In the genomic region with DNA sequence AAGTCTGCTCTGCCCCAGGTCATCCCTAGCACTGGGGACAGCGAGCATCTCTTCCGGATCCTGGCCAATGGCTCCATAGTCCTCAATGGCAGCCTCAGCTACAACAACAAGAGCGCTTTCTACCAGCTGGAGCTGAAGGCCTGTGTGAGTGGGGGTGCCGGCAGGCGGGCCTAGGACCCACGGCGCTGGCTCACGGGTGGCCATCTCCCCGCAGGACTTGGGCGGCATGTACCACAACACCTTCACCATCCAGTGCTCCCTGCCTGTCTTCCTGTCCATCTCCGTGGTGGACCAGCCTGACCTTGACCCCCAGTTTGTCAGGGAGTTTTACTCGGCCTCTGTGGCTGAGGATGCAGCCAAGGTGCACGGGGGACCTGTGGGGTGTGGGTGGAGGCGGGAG, we compare ENCODE assay signal across 29 cellular contexts. TPM values are rescaled to one million over a fixed set of nuclear protein-coding genes. Genes with fewer than 3 reads are reported as not detected.
"Had no signal": no experiment of that assay in that cellular context is flagged by ENCODE, and none has a peak within 500 bp of the region (broad histone marks: within the 10 kb centered on the region; RNA-seq: fewer than 3 reads in every experiment).

No MANE protein-coding gene starts in this region.

- H3K36me3 ChIP-seq: stomach, suprapubic skin, thoracic aorta, thyroid gland, tibial artery, tibial nerve, transverse colon, upper lobe of left lung, upper lobe of right lung, uterus, vagina had no signal

- H3K9me3 ChIP-seq: stomach, suprapubic skin, testis, thoracic aorta, thyroid gland, tibial artery, tibial nerve, transverse colon, upper lobe of left lung, upper lobe of right lung, uterus, vagina had no signal

- DNase-seq: stimulated activated CD4-positive, alpha-beta T cell treated with anti-CD3 and anti-CD28 coated beads, Interleukin-2, amount 100 ng/mL, for 48 hours; stimulated activated CD4-positive, alpha-beta T cell treated with anti-CD3 and anti-CD28 coated beads, Interleukin-4, amount 100 ng/mL, for 1 hour; stimulated activated CD4-positive, alpha-beta T cell treated with anti-CD3 and anti-CD28 coated beads, Interleukin-4, amount 100 ng/mL, for 24 hours; stimulated activated CD4-positive, alpha-beta T cell treated with anti-CD3 and anti-CD28 coated beads, Interleukin-4, amount 100 ng/mL, for 4 hours; stimulated activated CD8-positive, alpha-beta memory T cell treated with anti-CD3 and anti-CD28 coated beads, Interleukin-4, amount 100 ng/mL, for 48 hours; stimulated activated naive B cell treated with anti-CD40 and anti-IgM and Interleukin-4, amounts not matched to agents 10 μg/mL and 1 μg/mL and 100 μg/mL, for 72 hours; stimulated activated naive CD4-positive, alpha-beta T cell; stimulated activated naive CD4-positive, alpha-beta T cell treated with Interleukin-2 at 50 U/mL for 16 hours; stimulated activated naive CD8-positive, alpha-beta T cell treated with anti-CD3 and anti-CD28 coated beads, Interleukin-15, amount 100 ng/mL, for 72 hours; stimulated activated naive CD8-positive, alpha-beta T cell treated with anti-CD3 and anti-CD28 coated beads, Interleukin-15, Interleukin-2, amounts not matched to agents 100 U/mL and 50 U/mL, for 24 hours; stomach; substantia nigra; testis; thyroid gland; tibial artery; transverse colon; trophoblast cell; upper lobe of left lung; upper lobe of right lung; uterus had no signal

- H3K27ac ChIP-seq: stomach, suprapubic skin, testis, thoracic aorta, thyroid gland, tibial artery, tibial nerve, transverse colon, upper lobe of left lung, upper lobe of right lung, uterus, vagina had no signal

- H3K27me3 ChIP-seq: testis, thyroid gland, upper lobe of left lung, uterus, vagina had no signal

- H3K4me1 ChIP-seq: suprapubic skin, testis, thyroid gland, tibial artery, tibial nerve, transverse colon, upper lobe of right lung, uterus, vagina had no signal

- H3K4me3 ChIP-seq: stomach, suprapubic skin, testis, thoracic aorta, thyroid gland, tibial artery, tibial nerve, transverse colon, upper lobe of left lung, upper lobe of right lung, uterus, vagina had no signal

- ATAC-seq: stimulated activated memory B cell treated with anti-CD40 and anti-IgM and Interleukin-4, amounts not matched to agents 10 μg/mL and 1 μg/mL and 100 μg/mL, for 72 hours; stimulated activated naive B cell treated with anti-CD40 and anti-IgM and Interleukin-4, amounts not matched to agents 10 μg/mL and 1 μg/mL and 100 μg/mL, for 72 hours; stimulated activated naive CD8-positive, alpha-beta T cell treated with anti-CD3 and anti-CD28 coated beads, Interleukin-15, amount 100 ng/mL, for 72 hours; stimulated activated naive CD8-positive, alpha-beta T cell treated with anti-CD3 and anti-CD28 coated beads, Interleukin-15, Interleukin-2, amounts not matched to agents 100 U/mL and 50 U/mL, for 24 hours; upper lobe of right lung had no signal

RNA-seq across cellular contexts. Expression of a gene that starts 25.9 kb away (rescaled TPM):
- total RNA-seq: thoracic aorta, tibial nerve, ureter, urinary bladder, vagina had no signal
- polyA plus RNA-seq: urinary bladder had no signal

RNA-seq across cellular contexts. Expression of a gene that starts 55.3 kb away (rescaled TPM):
- total RNA-seq: stomach, subcutaneous adipose tissue, suprapubic skin, thoracic aorta, thyroid gland, tibial nerve, transverse colon, upper lobe of left lung, upper lobe of right lung, ureter, urinary bladder, uterus, vagina had no signal
- polyA plus RNA-seq: stomach had no signal

RNA-seq across cellular contexts. Expression of a gene that starts 55.4 kb away (rescaled TPM):
- total RNA-seq: stomach, subcutaneous adipose tissue, suprapubic skin, temporal lobe, thoracic aorta, thyroid gland, tibial nerve, transverse colon, upper lobe of left lung, upper lobe of right lung, ureter, urinary bladder, uterus, vagina had no signal
- polyA plus RNA-seq: stomach, urinary bladder had no signal
